In genomic region chr1:45913925-45914501, GRCh38 we compare ENCODE assay signal across 16 cellular contexts.
DNase-seq lines count a peak whose midpoint lies in the region; ATAC-seq, FAIRE-seq and TF ChIP-seq lines count a peak whose summit lies in the region.
"Had no signal": no experiment of that assay in that cellular context is flagged by ENCODE, and none has a peak within 500 bp of the region (broad histone marks: within the 10 kb centered on the region; RNA-seq: fewer than 3 reads in every experiment).

No MANE protein-coding gene starts in this region.

- H3K36me3 ChIP-seq in GM23248 (ENCODE audit: low read depth) (no peaks in the 10 kb centered on the region), mammary epithelial cell (ENCODE audit: insufficient read depth, low read length) (no peaks in the 10 kb centered on the region), sigmoid colon (no peaks in the 10 kb centered on the region), upper lobe of left lung (no peaks in the 10 kb centered on the region)
- H3K36me3 ChIP-seq: neutrophil had no signal

- H3K27me3 ChIP-seq in GM23248 (replicated peaks; ENCODE audit: insufficient read depth), result no peaks in the 10 kb centered on the region
- H3K27me3 ChIP-seq in mammary epithelial cell (ENCODE audit: insufficient read depth, low read length), result no peaks in the 10 kb centered on the region
- H3K27me3 ChIP-seq in right cardiac atrium (ENCODE audit: control insufficient read depth, insufficient read depth), result no peaks in the 10 kb centered on the region
- no peaks in the 10 kb centered on the region for H3K27me3 ChIP-seq in sigmoid colon
- no peaks in the 10 kb centered on the region for H3K27me3 ChIP-seq in upper lobe of left lung
- H3K27me3 ChIP-seq: neutrophil had no signal

- H3K9me3 ChIP-seq in GM23248 (ENCODE audit: low read depth), result no peaks in the 10 kb centered on the region
- H3K9me3 ChIP-seq in mammary epithelial cell (replicated peaks; ENCODE audit: insufficient read depth, low read length), result no peaks in the 10 kb centered on the region
- no peaks in the 10 kb centered on the region for H3K9me3 ChIP-seq in right cardiac atrium (ENCODE audit: control insufficient read depth, low read length)
- no peaks in the 10 kb centered on the region for H3K9me3 ChIP-seq in sigmoid colon
- no peaks in the 10 kb centered on the region for H3K9me3 ChIP-seq in upper lobe of left lung
- H3K9me3 ChIP-seq: neutrophil had no signal

- CTCF ChIA-PET in mammary epithelial cell (lab: Charles Lee; ENCODE audit: low non-redundant PET), result no interaction called here
- CTCF ChIA-PET in activated CD8-positive, alpha-beta memory T cell treated with anti-CD3 and anti-CD28 coated beads, Interleukin-2, amount 10 ng/mL, durations not matched to agents 7 days and 5 days (lab: Charles Lee), result no interaction called here

- dilution Hi-C loops in mammary epithelial cell (cut with HindIII; ENCODE audit: low sequenced_read_pairs), result no loop called here

- in situ Hi-C loops in GM23248 (cut with MboI) (no loop called here), mammary epithelial cell (cut with MboI; ENCODE audit: low sequenced_read_pairs in 2 of 2) (no loop called here)

- DNase-seq in GM23248 (peak; percentile 39), mammary epithelial cell (no peak), right cardiac atrium (no peak), sigmoid colon (no peak), D721Med (ENCODE audit: insufficient read length, low spot score) (no peak), superior temporal gyrus (ENCODE audit: extremely low spot score) (no peak), upper lobe of left lung (no peak)
- DNase-seq in activated CD8-positive, alpha-beta memory T cell treated with anti-CD3 and anti-CD28 coated beads, Interleukin-2, amount 10 ng/mL, durations not matched to agents 7 days and 5 days, result no peak
- DNase-seq: DMS79 treated with DMSO at 0.1 percent for 48 hours; NCI-H1417 treated with DMSO at 0.1 percent for 48 hours; stimulated activated CD8-positive, alpha-beta memory T cell treated with anti-CD3 and anti-CD28 coated beads, Interleukin-4, amount 100 ng/mL, for 48 hours had no signal

- TSS peak; percentile 45 for BruUV-seq in mammary epithelial cell (replicated peaks; lab: Mats Ljungman, UMichigan)

- no peaks in the 10 kb centered on the region for H3K9me2 ChIP-seq in GM23248 (ENCODE audit: insufficient read depth)

- H3F3A ChIP-seq in GM23248 (ENCODE audit: insufficient read depth), result peaks cover 25% of the 10 kb centered on the region

- intact Hi-C loops in mammary epithelial cell (cut with micrococcal nuclease), result no loop called here
- intact Hi-C loops in right cardiac atrium (cut with DNase I), result no loop called here
- intact Hi-C loops in sigmoid colon (cut with DNase I), result loop anchor here (5.0 kb wide), 1 partner anchor 33 kb away; no protein-coding TSS in a partner anchor

- H3K36me3 Mint-ChIP-seq in activated CD8-positive, alpha-beta memory T cell treated with anti-CD3 and anti-CD28 coated beads, Interleukin-2, amount 10 ng/mL, durations not matched to agents 7 days and 5 days, result peaks cover 1% of the 10 kb centered on the region
- H3K36me3 Mint-ChIP-seq: activated CD4-positive, alpha-beta memory T cell treated with anti-CD3 and anti-CD28 coated beads for 36 hours had no signal

- H3K4me3 ChIP-seq in GM23248 (peak overlapping the region; percentile 67), mammary epithelial cell (replicated peaks in 1 of 3; ENCODE audit: insufficient read depth in 1 of 3, low read depth in 2 of 3, low read length in 3 of 3) (no peak overlapping the region), right cardiac atrium (ENCODE audit: low read length) (peak overlapping the region; percentile 42), sigmoid colon (no peak overlapping the region), upper lobe of left lung (no peak overlapping the region)

- H3K4me1 ChIP-seq in GM23248 (ENCODE audit: insufficient read depth) (peaks cover 26% of the 10 kb centered on the region), mammary epithelial cell (ENCODE audit: insufficient read depth, low read length) (peaks cover 10% of the 10 kb centered on the region), right cardiac atrium (ENCODE audit: control insufficient read depth, insufficient read depth, low read length) (peaks cover 2% of the 10 kb centered on the region), sigmoid colon (peaks cover 0 to 29% (median 27%) of the 10 kb centered on the region in 4 donors), upper lobe of left lung (peaks cover 0 to 4% (median 0%) of the 10 kb centered on the region in 4 donors)

- H3K79me2 ChIP-seq in GM23248 (ENCODE audit: insufficient read depth) (peaks cover 53% of the 10 kb centered on the region), mammary epithelial cell (ENCODE audit: insufficient read depth, low read length) (peaks cover 2% of the 10 kb centered on the region)

- ATAC-seq in right cardiac atrium, result peak; percentile 40 to 49
- ATAC-seq in upper lobe of left lung (ENCODE audit: low FRiP score in 2 of 2), result no peak
- ATAC-seq in activated CD8-positive, alpha-beta memory T cell treated with anti-CD3 and anti-CD28 coated beads, Interleukin-2, amount 10 ng/mL, durations not matched to agents 7 days and 5 days, result no peak

- H3K27ac ChIP-seq in GM23248 (peak overlapping the region; percentile 99), mammary epithelial cell (ENCODE audit: insufficient read depth, low read depth, low read length) (peak overlapping the region; percentile 49), right cardiac atrium (ENCODE audit: low read length) (peak overlapping the region; percentile 99), sigmoid colon (peak overlapping the region; percentile 77 to 82 (median 79)), upper lobe of left lung (peak overlapping the region in 1 of 4 donors; percentile 13)
- H3K27ac ChIP-seq: neutrophil had no signal

- H4K20me1 ChIP-seq in GM23248 (ENCODE audit: insufficient read depth) (no peaks in the 10 kb centered on the region), mammary epithelial cell (ENCODE audit: insufficient read depth, low read length) (no peaks in the 10 kb centered on the region)

- WGBS in GM23248 (ENCODE audit: low coverage in 1 of 2, low lambda C conversion rate in 2 of 2, missing lambda C conversion rate in 2 of 2), 2 experiments, result 8% methylated on average over 2 of the region's 2 CpGs
- WGBS in mammary epithelial cell (ENCODE audit: low coverage, missing lambda C conversion rate), result 100% methylated on average over 1 of the region's 2 CpGs
- WGBS in right cardiac atrium, result 28% methylated on average over 2 of the region's 2 CpGs
- WGBS in sigmoid colon, 2 donors, result 10 to 45% methylated on average over 2 of the region's 2 CpGs
- 59% methylated on average over 2 of the region's 2 CpGs for WGBS in upper lobe of left lung, 2 donors

- FAIRE-seq in D721Med (lab: Jason Lieb, UNC), result no peak
- FAIRE-seq: islet of Langerhans had no signal

- H2AFZ ChIP-seq in GM23248 (peak overlapping the region; percentile 48), mammary epithelial cell (ENCODE audit: low read depth, low read length) (no peak overlapping the region)

- TF ChIP-seq POLR2A in sigmoid colon (IDR thresholded peaks at IDR 0.05) (no peak), upper lobe of left lung (IDR thresholded peaks at IDR 0.05) (no peak)

- H3K4me2 ChIP-seq in GM23248 (ENCODE audit: unreplicated experiment) (peak overlapping the region; percentile 85), mammary epithelial cell (ENCODE audit: insufficient read depth, low read depth, low read length) (peak overlapping the region; percentile 22)

- no peaks in the 10 kb centered on the region for H3K27me3 Mint-ChIP-seq in activated CD8-positive, alpha-beta memory T cell treated with anti-CD3 and anti-CD28 coated beads, Interleukin-2, amount 10 ng/mL, durations not matched to agents 7 days and 5 days
- H3K27me3 Mint-ChIP-seq: activated CD4-positive, alpha-beta memory T cell treated with anti-CD3 and anti-CD28 coated beads for 36 hours; IgD-negative memory B cell had no signal

- H3K9ac ChIP-seq in GM23248 (peak overlapping the region; percentile 86), mammary epithelial cell (ENCODE audit: insufficient read depth, low read length) (no peak overlapping the region)

- no peak for TF ChIP-seq EP300 in sigmoid colon (IDR thresholded peaks at IDR 0.05)
- no peak for TF ChIP-seq EP300 in upper lobe of left lung (IDR thresholded peaks at IDR 0.05)

- H3K4me3 Mint-ChIP-seq in activated CD8-positive, alpha-beta memory T cell treated with anti-CD3 and anti-CD28 coated beads, Interleukin-2, amount 10 ng/mL, durations not matched to agents 7 days and 5 days, result no peak overlapping the region
- H3K4me3 Mint-ChIP-seq: activated CD4-positive, alpha-beta memory T cell treated with anti-CD3 and anti-CD28 coated beads for 36 hours; IgD-negative memory B cell; T-helper 2 cell treated with Interferon-gamma antibody and Interleukin-4, amounts not matched to agents 5 μg/mL and 100 μg/mL, for 36 hours had no signal

- no peak overlapping the region for H3K27ac Mint-ChIP-seq in activated CD8-positive, alpha-beta memory T cell treated with anti-CD3 and anti-CD28 coated beads, Interleukin-2, amount 10 ng/mL, durations not matched to agents 7 days and 5 days
- H3K27ac Mint-ChIP-seq: activated CD4-positive, alpha-beta memory T cell treated with anti-CD3 and anti-CD28 coated beads for 36 hours; IgD-negative memory B cell; T-helper 2 cell treated with Interferon-gamma antibody and Interleukin-4, amounts not matched to agents 5 μg/mL and 100 μg/mL, for 36 hours had no signal

- H3K4me1 Mint-ChIP-seq in activated CD8-positive, alpha-beta memory T cell treated with anti-CD3 and anti-CD28 coated beads, Interleukin-2, amount 10 ng/mL, durations not matched to agents 7 days and 5 days, result peaks cover 4% of the 10 kb centered on the region
- H3K4me1 Mint-ChIP-seq: IgD-negative memory B cell had no signal

- H3K9me3 Mint-ChIP-seq in activated CD8-positive, alpha-beta memory T cell treated with anti-CD3 and anti-CD28 coated beads, Interleukin-2, amount 10 ng/mL, durations not matched to agents 7 days and 5 days (ENCODE audit: low read depth), result no peaks in the 10 kb centered on the region
- H3K9me3 Mint-ChIP-seq: activated CD4-positive, alpha-beta memory T cell treated with anti-CD3 and anti-CD28 coated beads for 36 hours; IgD-negative memory B cell; T-helper 2 cell treated with Interferon-gamma antibody and Interleukin-4, amounts not matched to agents 5 μg/mL and 100 μg/mL, for 36 hours had no signal

- TF ChIP-seq CTCF in mammary epithelial cell (conservative IDR thresholded peaks at IDR 0.05 in 1 of 2, IDR thresholded peaks at IDR 0.05 in 1 of 2; ENCODE audit: extremely low read depth in 1 of 2, insufficient read depth in 1 of 2, low read depth in 1 of 2, low read length in 2 of 2) (no peak), sigmoid colon (IDR thresholded peaks at IDR 0.05) (no peak), D721Med (IDR thresholded peaks at IDR 0.05; ENCODE audit: insufficient read depth, missing control alignments) (no peak), upper lobe of left lung (IDR thresholded peaks at IDR 0.05) (no peak)

Comparison
In these comparisons a context has a peak if more than half of its experiments do, and no peak if none do; other contexts are left out.
1. H3K4me3 ChIP-seq: peak in GM23248 (single experiment) and right cardiac atrium (single experiment); none in mammary epithelial cell (0 of 3), sigmoid colon (0 of 4) and upper lobe of left lung (0 of 4).
2. ATAC-seq: peak in right cardiac atrium (2 of 2); none in upper lobe of left lung (0 of 2) and activated CD8-positive, alpha-beta memory T cell treated with anti-CD3 and anti-CD28 coated beads, Interleukin-2, amount 10 ng/mL, durations not matched to agents 7 days and 5 days (single experiment).